22 cellular contexts compared by ENCODE assay signal in genomic region chr1:45322486-45323040, GRCh38. TPM values are rescaled to one million over a fixed set of nuclear protein-coding genes. Genes with fewer than 3 reads are reported as not detected.
"Had no signal": no experiment of that assay in that cellular context is flagged by ENCODE, and none has a peak within 500 bp of the region (broad histone marks: within the 10 kb centered on the region; RNA-seq: fewer than 3 reads in every experiment).

No MANE protein-coding gene starts in this region.

- FAIRE-seq: islet of Langerhans, pancreas had no signal

- H3K36me3 ChIP-seq: gastroesophageal sphincter, pancreas, right atrium auricular region, tibial artery had no signal

- H3K27ac Mint-ChIP-seq: activated CD4-positive, alpha-beta T cell treated with anti-CD3 and anti-CD28 coated beads, Interleukin-2, amount 10 ng/mL, durations not matched to agents 24 days and 14 days; activated CD8-positive, alpha-beta memory T cell treated with anti-CD3 and anti-CD28 coated beads, Interleukin-2, amount 10 ng/mL, durations not matched to agents 7 days and 5 days; activated naive CD8-positive, alpha-beta T cell treated with anti-CD3 and anti-CD28 coated beads, Interleukin-2, amount 50 U/mL, for 24 hours; natural killer cell treated with Interleukin-12 subunit alpha and Interleukin-12 subunit beta and Interleukin-15 and Interleukin-18, amount 100 ng/mL, for 72 hours; stimulated activated naive CD8-positive, alpha-beta T cell treated with anti-CD3 and anti-CD28 coated beads, Interleukin-15, Interleukin-2, amounts not matched to agents 100 ng/mL and 50 ng/mL, for 24 hours had no signal

- H3K27me3 ChIP-seq: gastroesophageal sphincter, pancreas, right atrium auricular region, tibial artery had no signal

- H3K36me3 Mint-ChIP-seq: activated CD8-positive, alpha-beta memory T cell treated with anti-CD3 and anti-CD28 coated beads, Interleukin-2, amount 10 ng/mL, durations not matched to agents 7 days and 5 days; natural killer cell treated with Interleukin-12 subunit alpha and Interleukin-12 subunit beta and Interleukin-15 and Interleukin-18, amount 100 ng/mL, for 72 hours had no signal

- H3K4me3 ChIP-seq: gastroesophageal sphincter, pancreas, psoas muscle, right atrium auricular region, tibial artery had no signal

- H3K4me3 Mint-ChIP-seq: activated CD4-positive, alpha-beta T cell treated with anti-CD3 and anti-CD28 coated beads, Interleukin-2, amount 10 ng/mL, durations not matched to agents 24 days and 14 days; activated CD8-positive, alpha-beta memory T cell treated with anti-CD3 and anti-CD28 coated beads, Interleukin-2, amount 10 ng/mL, durations not matched to agents 7 days and 5 days; activated CD8-positive, alpha-beta T cell treated with anti-CD3 and anti-CD28 coated beads for 36 hours; activated naive CD8-positive, alpha-beta T cell treated with anti-CD3 and anti-CD28 coated beads, Interleukin-2, amount 50 U/mL, for 24 hours; natural killer cell treated with Interleukin-12 subunit alpha and Interleukin-12 subunit beta and Interleukin-15 and Interleukin-18, amount 100 ng/mL, for 72 hours; stimulated activated naive CD8-positive, alpha-beta T cell treated with anti-CD3 and anti-CD28 coated beads, Interleukin-15, Interleukin-2, amounts not matched to agents 100 ng/mL and 50 ng/mL, for 24 hours had no signal

- H3K9me3 Mint-ChIP-seq: activated CD4-positive, alpha-beta T cell treated with anti-CD3 and anti-CD28 coated beads, Interleukin-2, amount 10 ng/mL, durations not matched to agents 24 days and 14 days; activated CD8-positive, alpha-beta T cell treated with anti-CD3 and anti-CD28 coated beads for 36 hours; activated naive CD8-positive, alpha-beta T cell treated with anti-CD3 and anti-CD28 coated beads, Interleukin-2, amount 50 U/mL, for 24 hours; natural killer cell treated with Interleukin-12 subunit alpha and Interleukin-12 subunit beta and Interleukin-15 and Interleukin-18, amount 100 ng/mL, for 72 hours; stimulated activated naive CD8-positive, alpha-beta T cell treated with anti-CD3 and anti-CD28 coated beads, Interleukin-15, Interleukin-2, amounts not matched to agents 100 ng/mL and 50 ng/mL, for 24 hours had no signal

- H3K27me3 Mint-ChIP-seq: activated CD8-positive, alpha-beta memory T cell treated with anti-CD3 and anti-CD28 coated beads, Interleukin-2, amount 10 ng/mL, durations not matched to agents 7 days and 5 days; activated CD8-positive, alpha-beta T cell treated with anti-CD3 and anti-CD28 coated beads for 36 hours; activated naive CD8-positive, alpha-beta T cell treated with anti-CD3 and anti-CD28 coated beads, Interleukin-2, amount 50 U/mL, for 24 hours; natural killer cell treated with Interleukin-12 subunit alpha and Interleukin-12 subunit beta and Interleukin-15 and Interleukin-18, amount 100 ng/mL, for 72 hours; stimulated activated naive CD8-positive, alpha-beta T cell treated with anti-CD3 and anti-CD28 coated beads, Interleukin-15, Interleukin-2, amounts not matched to agents 100 ng/mL and 50 ng/mL, for 24 hours had no signal

- H3K9me3 ChIP-seq: gastroesophageal sphincter, pancreas, psoas muscle, right atrium auricular region, tibial artery had no signal

- H3K27ac ChIP-seq: epithelial cell of prostate, gastroesophageal sphincter, pancreas, psoas muscle, right atrium auricular region, tibial artery had no signal

- DNase-seq: activated CD4-positive, alpha-beta T cell treated with anti-CD3 and anti-CD28 coated beads, Interleukin-2, amount 10 ng/mL, durations not matched to agents 24 days and 14 days; activated CD8-positive, alpha-beta memory T cell treated with anti-CD3 and anti-CD28 coated beads, Interleukin-2, amount 10 ng/mL, durations not matched to agents 7 days and 5 days; activated CD8-positive, alpha-beta T cell treated with anti-CD3 and anti-CD28 coated beads for 36 hours; activated gamma-delta T cell; activated naive CD4-positive, alpha-beta T cell treated with anti-CD3 and anti-CD28 coated beads, Interleukin-2, amount 50 U/mL, for 16 hours; activated naive CD8-positive, alpha-beta T cell treated with anti-CD3 and anti-CD28 coated beads, Interleukin-2, amount 50 U/mL, for 24 hours; activated T-cell treated with anti-CD3 and anti-CD28 coated beads for 4 hours; cerebellar nuclear complex; cortex of kidney; head of caudate nucleus; hypothalamus; left cardiac atrium; pancreas; psoas muscle; stimulated activated CD4-positive, alpha-beta T cell treated with anti-CD3 and anti-CD28 coated beads, Interleukin-4, amount 100 ng/mL, for 24 hours had no signal

RNA-seq across cellular contexts. Expression of gene HPDL, which starts 4.1 kb away (rescaled TPM):
- total RNA-seq: right atrium auricular region had no signal
